14 cellular contexts compared by ENCODE assay signal in genomic region chr1:58443986-58444603, GRCh38.
"Had no signal": no experiment of that assay in that cellular context is flagged by ENCODE, and none has a peak within 500 bp of the region (broad histone marks: within the 10 kb centered on the region; RNA-seq: fewer than 3 reads in every experiment).

No MANE protein-coding gene starts in this region.

- DNase-seq: activated B cell treated with CpG ODN at 0.5 μM for 24 hours; activated CD4-positive, alpha-beta memory T cell treated with anti-CD3 and anti-CD28 coated beads for 36 hours; activated CD4-positive, alpha-beta T cell treated with anti-CD3 and anti-CD28 coated beads for 4 hours; activated gamma-delta T cell treated with Interleukin-2 at 50 U/mL for 16 hours; activated T-cell treated with anti-CD3 and anti-CD28 coated beads for 4 hours; amniotic stem cell; heart left ventricle; left lung; stimulated activated naive CD8-positive, alpha-beta T cell treated with anti-CD3 and anti-CD28 coated beads, Interleukin-15, Interleukin-2, amounts not matched to agents 100 U/mL and 50 U/mL, for 24 hours; substantia nigra; tibial artery had no signal

- H3K9ac ChIP-seq: parathyroid adenoma had no signal

- H3K4me1 ChIP-seq: gastroesophageal sphincter, left lung, parathyroid adenoma, tibial artery had no signal

- H3K27ac ChIP-seq: gastroesophageal sphincter, heart left ventricle, left lung, parathyroid adenoma, tibial artery had no signal

- ATAC-seq: activated naive CD4-positive, alpha-beta T cell treated with anti-CD3 and anti-CD28 coated beads, Interleukin-2, amount 50 U/mL, for 72 hours; gastroesophageal sphincter; heart left ventricle; left lung; stimulated activated naive CD8-positive, alpha-beta T cell treated with anti-CD3 and anti-CD28 coated beads, Interleukin-15, Interleukin-2, amounts not matched to agents 100 U/mL and 50 U/mL, for 24 hours had no signal

- H3K27me3 ChIP-seq: gastroesophageal sphincter, heart left ventricle, left lung, tibial artery had no signal

- H2AFZ ChIP-seq: parathyroid adenoma had no signal

- H3K36me3 ChIP-seq: gastroesophageal sphincter, heart left ventricle, left lung, tibial artery had no signal

- H3K9me3 ChIP-seq: gastroesophageal sphincter, heart left ventricle, left lung, tibial artery had no signal

- H3K4me3 ChIP-seq: gastroesophageal sphincter, heart left ventricle, left lung, tibial artery had no signal
